ENCODE assay signal across 8 cellular contexts in genomic region chr12:49706351-49707126, GRCh38. TPM values are rescaled to one million over a fixed set of nuclear protein-coding genes. Genes with fewer than 3 reads are reported as not detected.
DNase-seq lines count a peak whose midpoint lies in the region; ATAC-seq and TF ChIP-seq lines count a peak whose summit lies in the region.

No MANE protein-coding gene starts in this region.

- WGBS in GM23248 (ENCODE audit: low coverage in 1 of 2, low lambda C conversion rate in 2 of 2, missing lambda C conversion rate in 2 of 2), 2 experiments = 2 to 4% methylated on average over 16 to 36 of the region's 43 CpGs

- no peaks in the 10 kb centered on the region for H3K27me3 ChIP-seq in GM23248 (replicated peaks; ENCODE audit: insufficient read depth)
- no peaks in the 10 kb centered on the region; the same call in 1 of the 2 replicates for H3K27me3 ChIP-seq in MM.1S (replicated peaks; ENCODE audit: insufficient read depth, low read length)
- no peaks in the 10 kb centered on the region for H3K27me3 ChIP-seq in neuron (ENCODE audit: insufficient read depth, low read length)

- peak overlapping the region; percentile 76 for H3K27ac ChIP-seq in GM23248
- no peak overlapping the region for H3K27ac ChIP-seq in MM.1S (ENCODE audit: low read length)

- H3K4me3 Mint-ChIP-seq in activated T-helper 17 cell treated with anti-CD3 and anti-CD28 coated beads, Interleukin-2, amount 50 U/mL, for 72 hours = peak overlapping the region; percentile 93

- H3K27me3 Mint-ChIP-seq in activated T-helper 17 cell treated with anti-CD3 and anti-CD28 coated beads, Interleukin-2, amount 50 U/mL, for 72 hours = peaks cover 8% of the 10 kb centered on the region

- no peaks in the 10 kb centered on the region for H4K20me1 ChIP-seq in GM23248 (ENCODE audit: insufficient read depth)
- no peaks in the 10 kb centered on the region for H4K20me1 ChIP-seq in MM.1S (ENCODE audit: insufficient read depth, low read length)

- H3F3A ChIP-seq in GM23248 (ENCODE audit: insufficient read depth) (peaks cover 41% of the 10 kb centered on the region), MM.1S (ENCODE audit: insufficient read depth, low read length) (0 out of 2 replicates have a peak, but pooled peaks cover 5% of the 10 kb centered on the region)

- H3K9me3 Mint-ChIP-seq in activated T-helper 17 cell treated with anti-CD3 and anti-CD28 coated beads, Interleukin-2, amount 50 U/mL, for 72 hours = no peaks in the 10 kb centered on the region

- H3K79me2 ChIP-seq in GM23248 (ENCODE audit: insufficient read depth) = peaks cover 52% of the 10 kb centered on the region
- peaks cover 23% of the 10 kb centered on the region; the same call in 1 of the 2 replicates for H3K79me2 ChIP-seq in MM.1S (ENCODE audit: low read length)

- H3K4me2 ChIP-seq in GM23248 (ENCODE audit: unreplicated experiment) = peak overlapping the region; percentile 91
- peak overlapping the region; percentile 77 for H3K4me2 ChIP-seq in MM.1S (ENCODE audit: low read depth, low read length)

- H3K36me3 Mint-ChIP-seq in activated T-helper 17 cell treated with anti-CD3 and anti-CD28 coated beads, Interleukin-2, amount 50 U/mL, for 72 hours (ENCODE audit: low read depth) = peaks cover 4% of the 10 kb centered on the region

- in situ Hi-C loops in GM23248 (cut with MboI) = no loop called here

- DNase-seq in EH (ENCODE audit: low read depth) = peak; percentile 51
- DNase-seq in GM23248 = peak; percentile 65
- DNase-seq in MM.1S = no peak
- DNase-seq in germinal center (ENCODE audit: low spot score) = peak; percentile 38
- DNase-seq in NCI-H128 (lab: John Stamatoyannopoulos, UW; ENCODE audit: unreplicated experiment) = no peak
- DNase-seq in retina = no peak

- H3K27ac Mint-ChIP-seq in activated T-helper 17 cell treated with anti-CD3 and anti-CD28 coated beads, Interleukin-2, amount 50 U/mL, for 72 hours = peak overlapping the region; percentile 85

- H2AFZ ChIP-seq in GM23248 = peak overlapping the region; percentile 85
- H2AFZ ChIP-seq in MM.1S (ENCODE audit: low read length) = peak overlapping the region; percentile 76
- H2AFZ ChIP-seq in neuron (ENCODE audit: low read depth, low read length) = peak overlapping the region; percentile 80

- no peak for TF ChIP-seq CTCF in MM.1S (IDR thresholded peaks at IDR 0.05; ENCODE audit: low read length)

- H3K4me1 ChIP-seq in GM23248 (ENCODE audit: insufficient read depth) = peaks cover 42% of the 10 kb centered on the region
- peaks cover 22% of the 10 kb centered on the region for H3K4me1 ChIP-seq in MM.1S (ENCODE audit: low read length)
- H3K4me1 ChIP-seq in neuron (ENCODE audit: insufficient read depth, low read length) = peaks cover 27% of the 10 kb centered on the region

- H3K36me3 ChIP-seq in GM23248 (ENCODE audit: low read depth) (no peaks in the 10 kb centered on the region), MM.1S (replicated peaks; ENCODE audit: insufficient read depth, low read length) (no peaks in the 10 kb centered on the region), neuron (ENCODE audit: insufficient read depth, low read length) (no peaks in the 10 kb centered on the region)

- no peaks in the 10 kb centered on the region for H3K9me2 ChIP-seq in GM23248 (ENCODE audit: insufficient read depth)
- H3K9me2 ChIP-seq in MM.1S (replicated peaks; ENCODE audit: insufficient read depth, low read length) = no peaks in the 10 kb centered on the region

- H3K9ac ChIP-seq in GM23248 = peak overlapping the region; percentile 91
- H3K9ac ChIP-seq in MM.1S (ENCODE audit: low read length) = peak overlapping the region; percentile 76

- ATAC-seq in activated T-helper 17 cell treated with anti-CD3 and anti-CD28 coated beads, Interleukin-2, amount 50 U/mL, for 72 hours (replicated peaks) = peak; percentile 23

- peaks cover 37% of the 10 kb centered on the region for H3K4me1 Mint-ChIP-seq in activated T-helper 17 cell treated with anti-CD3 and anti-CD28 coated beads, Interleukin-2, amount 50 U/mL, for 72 hours

- no peaks in the 10 kb centered on the region for H3K9me3 ChIP-seq in GM23248 (ENCODE audit: low read depth)
- H3K9me3 ChIP-seq in MM.1S (replicated peaks; ENCODE audit: insufficient read depth, low read length) = no peaks in the 10 kb centered on the region
- no peaks in the 10 kb centered on the region for H3K9me3 ChIP-seq in neuron (ENCODE audit: low read length)

- peak overlapping the region; percentile 90 for H3K4me3 ChIP-seq in GM23248
- H3K4me3 ChIP-seq in MM.1S (ENCODE audit: low read length) = peak overlapping the region; percentile 84
- peak overlapping the region; percentile 94 for H3K4me3 ChIP-seq in neuron (ENCODE audit: low read length)

RNA-seq across cellular contexts. Expression of gene FMNL3, which starts 0.7 kb away (rescaled TPM):
- 24.0 and 32.9 TPM in 2 replicates for total RNA-seq in GM23248 (2014; rRNA removed; shearing (Covaris generic))
- polyA plus RNA-seq in GM23248 (2016; fragmentation: Nextera tagmentation; extraction: Ambion mirVana) = 7.9 and 9.3 TPM in 2 replicates
- total RNA-seq in activated T-helper 17 cell treated with anti-CD3 and anti-CD28 coated beads, Interleukin-2, amount 50 U/mL, for 72 hours = 10 to 100 TPM; 19.9 to 33.8 TPM

RNA-seq across cellular contexts. Expression of gene TMBIM6, which starts 34.8 kb away (rescaled TPM):
- total RNA-seq in GM23248 (2014; rRNA removed; shearing (Covaris generic)) = 461 and 510 TPM in 2 replicates
- polyA plus RNA-seq in GM23248 (2016; fragmentation: Nextera tagmentation; extraction: Ambion mirVana) = 889 and 891 TPM in 2 replicates
- 100 to 1,000 TPM; 407 to 411 TPM for total RNA-seq in activated T-helper 17 cell treated with anti-CD3 and anti-CD28 coated beads, Interleukin-2, amount 50 U/mL, for 72 hours

Comparison
In these comparisons a context has a peak if more than half of its experiments do, and no peak if none do; other contexts are left out.
1. DNase-seq: peak in EH (single experiment), GM23248 (single experiment) and germinal center (single experiment); none in MM.1S (single experiment), NCI-H128 (single experiment) and retina (single experiment).
2. Peak in every context shown above with its lines, with median percentiles within 50 percentile points of each other: H2AFZ ChIP-seq and H3K4me3 ChIP-seq.